8 cellular contexts compared by ENCODE assay signal in the genomic region with DNA sequence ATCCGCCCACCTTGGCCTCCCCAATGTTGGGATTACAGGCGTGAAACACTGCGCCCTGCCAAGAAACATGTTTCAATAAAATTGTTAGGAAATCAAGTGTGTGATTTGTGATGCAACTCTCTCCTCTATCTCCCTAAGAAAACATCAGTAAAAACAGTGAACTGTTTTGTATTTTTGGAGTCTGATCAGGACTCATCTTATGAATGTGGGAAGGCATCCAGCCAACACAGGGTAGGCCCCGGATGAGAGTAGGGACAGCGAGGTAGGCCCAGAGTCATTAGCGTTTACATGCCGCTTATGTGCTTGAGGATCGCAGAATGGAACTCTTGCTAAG. TPM values are rescaled to one million over a fixed set of nuclear protein-coding genes. Genes with fewer than 3 reads are reported as not detected.
DNase-seq lines count a peak whose midpoint lies in the region; ATAC-seq and TF ChIP-seq lines count a peak whose summit lies in the region.

No MANE protein-coding gene starts in this region.

- H3K27ac ChIP-seq in CD4-positive, CD25-positive, alpha-beta regulatory T cell (ENCODE audit: insufficient read depth, low read length, poor library complexity, severe bottlenecking), result peak overlapping the region; percentile 99
- H3K27ac ChIP-seq in OCI-LY1 (ENCODE audit: low read depth, low read length, poor library complexity, severe bottlenecking), result peak overlapping the region; percentile 94
- peak overlapping the region; percentile 98 for H3K27ac ChIP-seq in neural progenitor cell

- no peaks in the 10 kb centered on the region for H4K20me1 ChIP-seq in OCI-LY1 (ENCODE audit: insufficient read depth, low read length)
- no peaks in the 10 kb centered on the region for H4K20me1 ChIP-seq in neural progenitor cell (ENCODE audit: low read depth)

- no peak for ATAC-seq in CD4-positive, CD25-positive, alpha-beta regulatory T cell (ENCODE audit: low read depth in 2 of 2)

- peak overlapping the region; percentile 84 for H3K4me2 ChIP-seq in OCI-LY1 (ENCODE audit: low read length)
- H3K4me2 ChIP-seq in neural progenitor cell, result peak overlapping the region; percentile 89

- peaks cover 11% of the 10 kb centered on the region for H3K36me3 ChIP-seq in CD4-positive, CD25-positive, alpha-beta regulatory T cell (ENCODE audit: control insufficient read depth, insufficient read depth, low read length)
- peaks cover 3% of the 10 kb centered on the region; the same call in 1 of the 2 replicates for H3K36me3 ChIP-seq in OCI-LY1 (ENCODE audit: insufficient read depth, low read length)
- H3K36me3 ChIP-seq in endocrine pancreas (ENCODE audit: control insufficient read depth, insufficient read depth, low read length), result no peaks in the 10 kb centered on the region
- H3K36me3 ChIP-seq in neural progenitor cell, result no peaks in the 10 kb centered on the region

- no peaks in the 10 kb centered on the region for H3K9me3 ChIP-seq in CD4-positive, CD25-positive, alpha-beta regulatory T cell (ENCODE audit: control insufficient read depth in 2 of 2, low read length in 2 of 2)
- H3K9me3 ChIP-seq in OCI-LY1 (ENCODE audit: low read length) (no peaks in the 10 kb centered on the region), endocrine pancreas (ENCODE audit: control insufficient read depth, low read length) (no peaks in the 10 kb centered on the region), neural progenitor cell (ENCODE audit: low read depth) (no peaks in the 10 kb centered on the region)

- peaks cover 18 to 58% (median 39%) of the 10 kb centered on the region in 4 donors for H3K4me1 Mint-ChIP-seq in CD4-positive, CD25-positive, alpha-beta regulatory T cell
- H3K4me1 Mint-ChIP-seq in neural progenitor cell, result peaks cover 11% of the 10 kb centered on the region

- H3K79me2 ChIP-seq in OCI-LY1 (ENCODE audit: insufficient read depth, low read length) (no peaks in the 10 kb centered on the region), neural progenitor cell (ENCODE audit: low read depth) (peaks cover 12% of the 10 kb centered on the region)

- peak overlapping the region; percentile 80 for H3K9ac ChIP-seq in OCI-LY1 (ENCODE audit: low read length)
- H3K9ac ChIP-seq in endocrine pancreas (ENCODE audit: control insufficient read depth, insufficient read depth, low read length), result no peak overlapping the region
- peak overlapping the region; percentile 90 for H3K9ac ChIP-seq in neural progenitor cell

- H2AFZ ChIP-seq in OCI-LY1 (ENCODE audit: low read length) (no peak overlapping the region), neural progenitor cell (replicated peaks) (no peak overlapping the region)

- H3K4me1 ChIP-seq in CD4-positive, CD25-positive, alpha-beta regulatory T cell (ENCODE audit: control insufficient read depth, insufficient read depth, low read length, poor library complexity, severe bottlenecking), result peaks cover 45% of the 10 kb centered on the region
- H3K4me1 ChIP-seq in OCI-LY1 (ENCODE audit: insufficient read depth, low read length, severe bottlenecking), result peaks cover 24% of the 10 kb centered on the region
- no peaks in the 10 kb centered on the region for H3K4me1 ChIP-seq in endocrine pancreas (ENCODE audit: control insufficient read depth, insufficient read depth, low read length)
- H3K4me1 ChIP-seq in neural progenitor cell, result peaks cover 4% of the 10 kb centered on the region

- peak overlapping the region; percentile 94 to 100 (median 98) for H3K4me3 Mint-ChIP-seq in CD4-positive, CD25-positive, alpha-beta regulatory T cell
- peak overlapping the region; percentile 99 for H3K4me3 Mint-ChIP-seq in neural progenitor cell

- no peaks in the 10 kb centered on the region for H3K9me3 Mint-ChIP-seq in CD4-positive, CD25-positive, alpha-beta regulatory T cell
- no peaks in the 10 kb centered on the region for H3K9me3 Mint-ChIP-seq in neural progenitor cell

- H3K27ac Mint-ChIP-seq in CD4-positive, CD25-positive, alpha-beta regulatory T cell, result peak overlapping the region; percentile 100
- H3K27ac Mint-ChIP-seq in neural progenitor cell, result peak overlapping the region; percentile 34

- H3K36me3 Mint-ChIP-seq in CD4-positive, CD25-positive, alpha-beta regulatory T cell, result peaks cover 4% of the 10 kb centered on the region
- no peaks in the 10 kb centered on the region for H3K36me3 Mint-ChIP-seq in neural progenitor cell

- H3F3A ChIP-seq in OCI-LY1 (ENCODE audit: insufficient read depth, low read length) (no peaks in the 10 kb centered on the region), neural progenitor cell (ENCODE audit: low read depth) (peaks cover 17% of the 10 kb centered on the region)

- no peak for DNase-seq in CD4-positive, CD25-positive, alpha-beta regulatory T cell
- DNase-seq in neural progenitor cell (ENCODE audit: low spot score) (no peak), midbrain (lab: John Stamatoyannopoulos, UW) (no peak), SK-N-DZ (ENCODE audit: low spot score) (no peak)
- DNase-seq in activated effector memory CD4-positive, alpha-beta T cell treated with anti-CD3 and anti-CD28 coated beads, Interleukin-2, amount 50 U/mL, for 16 hours, result no peak
- DNase-seq in effector CD8-positive, alpha-beta T cell (lab: John Stamatoyannopoulos, UW), result no peak

- no peaks in the 10 kb centered on the region for H3K27me3 ChIP-seq in CD4-positive, CD25-positive, alpha-beta regulatory T cell (ENCODE audit: control insufficient read depth, insufficient read depth, low read length)
- H3K27me3 ChIP-seq in OCI-LY1 (ENCODE audit: insufficient read depth, low read length) (no peaks in the 10 kb centered on the region), endocrine pancreas (ENCODE audit: control insufficient read depth, insufficient read depth, low read length) (no peaks in the 10 kb centered on the region), neural progenitor cell (no peaks in the 10 kb centered on the region)

- H3K4me3 ChIP-seq in CD4-positive, CD25-positive, alpha-beta regulatory T cell (ENCODE audit: low read depth, low read length), result peak overlapping the region; percentile 95
- H3K4me3 ChIP-seq in OCI-LY1 (ENCODE audit: low read depth, low read length, poor library complexity, severe bottlenecking), result peak overlapping the region; percentile 70
- peak overlapping the region; percentile 67 for H3K4me3 ChIP-seq in endocrine pancreas (ENCODE audit: control insufficient read depth, insufficient read depth, low read length)
- peak overlapping the region; percentile 67 for H3K4me3 ChIP-seq in neural progenitor cell

- no peaks in the 10 kb centered on the region for H3K27me3 Mint-ChIP-seq in CD4-positive, CD25-positive, alpha-beta regulatory T cell
- peaks cover 3% of the 10 kb centered on the region for H3K27me3 Mint-ChIP-seq in neural progenitor cell (ENCODE audit: insufficient read depth, low read depth)

- TF ChIP-seq CTCF in OCI-LY1 (IDR thresholded peaks at IDR 0.05; ENCODE audit: low read length), result no peak
- TF ChIP-seq CTCF in neural progenitor cell (IDR thresholded peaks at IDR 0.05), result no peak

- no peaks in the 10 kb centered on the region for H3K9me2 ChIP-seq in OCI-LY1 (ENCODE audit: low read depth, low read length)

RNA-seq across cellular contexts. Expression of a gene that starts 0.9 kb away (rescaled TPM):
- 41.8 TPM for total RNA-seq in CD4-positive, CD25-positive, alpha-beta regulatory T cell
- 10 to 100 TPM; 11.1 to 17.9 (median 13.1) TPM for polyA plus RNA-seq in CD4-positive, CD25-positive, alpha-beta regulatory T cell
- total RNA-seq in neural progenitor cell (ENCODE audit: low replicate concordance), result 4.2 and 10.1 TPM in 2 replicates
- polyA plus RNA-seq in SK-N-DZ (2014; cell fraction: cytosol; rRNA removed), result 12.7 and 13.0 TPM in 2 replicates
- polyA plus RNA-seq in SK-N-DZ (2014; cell fraction: nucleus; rRNA removed), result 47.1 and 53.7 TPM in 2 replicates

RNA-seq across cellular contexts. Expression of a gene that starts 8.3 kb away (rescaled TPM):
- 116 TPM for total RNA-seq in CD4-positive, CD25-positive, alpha-beta regulatory T cell
- polyA plus RNA-seq in CD4-positive, CD25-positive, alpha-beta regulatory T cell, result 100 to 1,000 TPM in 2 of 4 donors, 10 to 100 TPM in 2; 85.9 to 111 (median 103) TPM
- total RNA-seq in neural progenitor cell (ENCODE audit: low replicate concordance), result 45.4 and 49.2 TPM in 2 replicates
- 46.6 and 56.3 TPM in 2 replicates for polyA plus RNA-seq in SK-N-DZ (2014; cell fraction: cytosol; rRNA removed)
- 12.7 and 13.4 TPM in 2 replicates for polyA plus RNA-seq in SK-N-DZ (2014; cell fraction: nucleus; rRNA removed)

RNA-seq across cellular contexts. Expression of a gene that starts 29.4 kb away (rescaled TPM):
- 59.8 TPM for total RNA-seq in CD4-positive, CD25-positive, alpha-beta regulatory T cell
- polyA plus RNA-seq in CD4-positive, CD25-positive, alpha-beta regulatory T cell, result 1 to 10 TPM in 1 of 4 donors, under 1 TPM in 3; 0.39 to 1.1 (median 0.58) TPM
- total RNA-seq in neural progenitor cell (ENCODE audit: low replicate concordance), result 0.80 and 2.1 TPM in 2 replicates
- polyA plus RNA-seq in SK-N-DZ (2014; cell fraction: cytosol; rRNA removed), result 0.06 and 0.09 TPM in 2 replicates
- polyA plus RNA-seq in SK-N-DZ (2014; cell fraction: nucleus; rRNA removed), result 0.20 and 0.38 TPM in 2 replicates

RNA-seq across cellular contexts. Expression of a gene that starts 41.2 kb away (rescaled TPM):
- 80.7 TPM for total RNA-seq in CD4-positive, CD25-positive, alpha-beta regulatory T cell
- polyA plus RNA-seq in CD4-positive, CD25-positive, alpha-beta regulatory T cell, result 100 to 1,000 TPM in 1 of 4 donors, 10 to 100 TPM in 3; 55.5 to 104 (median 74.9) TPM
- 1.1 and 3.1 TPM in 2 replicates for total RNA-seq in neural progenitor cell (ENCODE audit: low replicate concordance)
- 6.0 and 7.8 TPM in 2 replicates for polyA plus RNA-seq in SK-N-DZ (2014; cell fraction: cytosol; rRNA removed)
- polyA plus RNA-seq in SK-N-DZ (2014; cell fraction: nucleus; rRNA removed), result 32.4 and 32.8 TPM in 2 replicates

RNA-seq across cellular contexts. Expression of a gene that starts 47.8 kb away (rescaled TPM):
- total RNA-seq in CD4-positive, CD25-positive, alpha-beta regulatory T cell, result 62.4 TPM
- polyA plus RNA-seq in CD4-positive, CD25-positive, alpha-beta regulatory T cell, result 100 to 1,000 TPM; 116 to 142 (median 131) TPM
- 21.9 and 44.9 TPM in 2 replicates for total RNA-seq in neural progenitor cell (ENCODE audit: low replicate concordance)
- 60.0 and 63.4 TPM in 2 replicates for polyA plus RNA-seq in SK-N-DZ (2014; cell fraction: cytosol; rRNA removed)
- polyA plus RNA-seq in SK-N-DZ (2014; cell fraction: nucleus; rRNA removed), result 36.8 and 37.7 TPM in 2 replicates

Comparison
In these comparisons a context has a peak if more than half of its experiments do, and no peak if none do; other contexts are left out.
1. RNA of a gene that starts 29.4 kb away (total RNA-seq): 59.8 TPM in CD4-positive, CD25-positive, alpha-beta regulatory T cell (single experiment); 0.80 to 2.1 TPM in neural progenitor cell; every median in the first group is over 10 times any median in the second.
2. Peak in every context shown above with its lines, with median percentiles within 50 percentile points of each other: H3K27ac ChIP-seq and H3K4me3 ChIP-seq.